Comparison of ENCODE assay signal across 8 cellular contexts in the genomic region with DNA sequence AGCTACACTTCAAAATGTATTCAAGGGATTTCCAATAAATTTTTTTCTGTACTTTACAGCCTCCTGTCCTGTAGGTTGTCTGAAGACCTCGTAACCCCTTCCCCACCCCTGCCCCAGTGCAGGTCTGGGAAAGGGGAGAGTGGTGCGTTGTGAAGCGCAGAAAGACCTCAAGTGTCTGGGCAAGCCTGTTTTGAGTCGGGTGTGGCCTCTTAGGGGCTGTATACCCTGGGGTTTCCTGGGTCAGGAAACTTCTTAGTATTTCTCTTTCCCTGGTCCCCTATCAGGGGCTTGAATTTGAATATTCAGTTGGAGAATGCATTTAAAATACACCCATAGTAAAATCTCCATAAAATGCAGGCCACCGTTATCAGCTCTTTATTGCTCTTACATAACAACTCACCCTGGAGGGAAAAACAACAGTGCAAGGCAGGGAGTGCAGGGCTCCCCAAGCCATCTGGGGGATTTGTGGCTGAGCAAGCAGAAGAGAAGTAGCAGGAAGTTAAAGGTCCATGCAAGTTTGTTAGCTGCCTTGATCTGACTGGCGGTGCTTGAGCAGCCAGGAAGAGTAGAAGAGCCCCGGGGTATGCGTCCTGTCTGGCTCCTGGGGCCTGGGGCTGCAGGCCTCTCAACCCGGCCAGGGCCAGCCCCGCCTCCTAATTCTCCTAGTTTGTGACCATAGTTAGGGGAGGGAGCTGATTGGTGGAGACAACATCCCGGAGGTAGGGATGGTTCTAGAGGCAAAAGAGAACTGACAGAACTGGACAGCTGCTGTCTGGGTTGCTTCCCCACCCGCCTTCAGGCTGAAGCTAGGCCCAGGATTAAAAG. TPM values are rescaled to one million over a fixed set of nuclear protein-coding genes. Genes with fewer than 3 reads are reported as not detected.
DNase-seq lines count a peak whose midpoint lies in the region; ATAC-seq lines count a peak whose summit lies in the region.

No MANE protein-coding gene starts in this region.

- H3K4me3 ChIP-seq in skeletal muscle satellite cell (ENCODE audit: low read length), result no peak overlapping the region

- H3K36me3 Mint-ChIP-seq in activated T-helper 1 cell treated with anti-CD3 and anti-CD28 coated beads, Interleukin-12 subunit alpha, Interleukin-12 subunit beta, Interleukin-2, Interleukin-4 antibody, amounts not matched to agents 30 ng/mL and 10 ng/mL and 1 ng/mL, durations not matched to agents 14 hours and 24 hours and 36 hours (ENCODE audit: low read depth), result peaks cover 41% of the 10 kb centered on the region

- no peaks in the 10 kb centered on the region for H3K27me3 ChIP-seq in skeletal muscle satellite cell (ENCODE audit: control insufficient read depth, insufficient read depth, low read length)

- H3K9me3 ChIP-seq in skeletal muscle satellite cell (replicated peaks; ENCODE audit: low read length), result no peaks in the 10 kb centered on the region

- peak; percentile 87 to 90 for DNase-seq in Kasumi-1 (lab: John Stamatoyannopoulos, UW)
- DNase-seq in activated T-helper 1 cell treated with anti-CD3 and anti-CD28 coated beads, Interleukin-12 subunit alpha, Interleukin-12 subunit beta, Interleukin-2, Interleukin-4 antibody, amounts not matched to agents 30 ng/mL and 10 ng/mL and 1 ng/mL, durations not matched to agents 14 hours and 24 hours and 36 hours (ENCODE audit: low spot score), result peak; percentile 10
- peak; percentile 68 for DNase-seq in left ventricle myocardium superior
- DNase-seq in effector CD8-positive, alpha-beta T cell (lab: John Stamatoyannopoulos, UW), result no peak
- DNase-seq in kidney tubule cell (ENCODE audit: low spot score), result no peak
- DNase-seq in GM19238 (ENCODE audit: insufficient read length, low spot score), result no peak

- no peaks in the 10 kb centered on the region for H3K27me3 Mint-ChIP-seq in activated T-helper 1 cell treated with anti-CD3 and anti-CD28 coated beads, Interleukin-12 subunit alpha, Interleukin-12 subunit beta, Interleukin-2, Interleukin-4 antibody, amounts not matched to agents 30 ng/mL and 10 ng/mL and 1 ng/mL, durations not matched to agents 14 hours and 24 hours and 36 hours (ENCODE audit: insufficient read depth)

- intact Hi-C loops in activated T-helper 1 cell treated with anti-CD3 and anti-CD28 coated beads, Interleukin-12 subunit alpha, Interleukin-12 subunit beta, Interleukin-2, Interleukin-4 antibody, amounts not matched to agents 30 ng/mL and 10 ng/mL and 1 ng/mL, durations not matched to agents 14 hours and 24 hours and 36 hours (cut with micrococcal nuclease), result no loop called here
- intact Hi-C loops in left ventricle myocardium superior (cut with micrococcal nuclease), result no loop called here

- H3K4me1 ChIP-seq in skeletal muscle satellite cell (ENCODE audit: control insufficient read depth, insufficient read depth, low read length), result peaks cover 55% of the 10 kb centered on the region

- no peaks in the 10 kb centered on the region for H3K9me3 Mint-ChIP-seq in activated T-helper 1 cell treated with anti-CD3 and anti-CD28 coated beads, Interleukin-12 subunit alpha, Interleukin-12 subunit beta, Interleukin-2, Interleukin-4 antibody, amounts not matched to agents 30 ng/mL and 10 ng/mL and 1 ng/mL, durations not matched to agents 14 hours and 24 hours and 36 hours

- peak overlapping the region; percentile 67 for H3K9ac ChIP-seq in skeletal muscle satellite cell (ENCODE audit: low read depth, low read length)

- H3K27ac Mint-ChIP-seq in activated T-helper 1 cell treated with anti-CD3 and anti-CD28 coated beads, Interleukin-12 subunit alpha, Interleukin-12 subunit beta, Interleukin-2, Interleukin-4 antibody, amounts not matched to agents 30 ng/mL and 10 ng/mL and 1 ng/mL, durations not matched to agents 14 hours and 24 hours and 36 hours, result peak overlapping the region; percentile 49

- H3K4me3 Mint-ChIP-seq in activated T-helper 1 cell treated with anti-CD3 and anti-CD28 coated beads, Interleukin-12 subunit alpha, Interleukin-12 subunit beta, Interleukin-2, Interleukin-4 antibody, amounts not matched to agents 30 ng/mL and 10 ng/mL and 1 ng/mL, durations not matched to agents 14 hours and 24 hours and 36 hours, result no peak overlapping the region

- H3K4me2 ChIP-seq in skeletal muscle satellite cell (ENCODE audit: low read length), result peak overlapping the region; percentile 48

- H3K4me1 Mint-ChIP-seq in activated T-helper 1 cell treated with anti-CD3 and anti-CD28 coated beads, Interleukin-12 subunit alpha, Interleukin-12 subunit beta, Interleukin-2, Interleukin-4 antibody, amounts not matched to agents 30 ng/mL and 10 ng/mL and 1 ng/mL, durations not matched to agents 14 hours and 24 hours and 36 hours (ENCODE audit: low read depth), result peaks cover 52% of the 10 kb centered on the region

- ATAC-seq in left ventricle myocardium superior (peak; percentile 52), GM19455 (IDR thresholded peaks at IDR 0.05; ENCODE audit: unreplicated experiment) (no peak)

- peaks cover 60% of the 10 kb centered on the region for H3K36me3 ChIP-seq in skeletal muscle satellite cell (ENCODE audit: insufficient read depth, low read length)

RNA-seq across cellular contexts. Expression of gene ARHGAP1, which starts 25.7 kb away (rescaled TPM):
- total RNA-seq in activated T-helper 1 cell treated with anti-CD3 and anti-CD28 coated beads, Interleukin-12 subunit alpha, Interleukin-12 subunit beta, Interleukin-2, Interleukin-4 antibody, amounts not matched to agents 30 ng/mL and 10 ng/mL and 1 ng/mL, durations not matched to agents 14 hours and 24 hours and 36 hours, result 69.8 and 71.7 TPM in 2 replicates
- total RNA-seq in left ventricle myocardium superior, result 65.2 TPM
- 36.8 and 39.5 TPM in 2 replicates for total RNA-seq in skeletal muscle satellite cell (2012; rRNA removed)

RNA-seq across cellular contexts. Expression of gene ZNF408, which starts 26.2 kb away (rescaled TPM):
- 12.9 and 13.9 TPM in 2 replicates for total RNA-seq in activated T-helper 1 cell treated with anti-CD3 and anti-CD28 coated beads, Interleukin-12 subunit alpha, Interleukin-12 subunit beta, Interleukin-2, Interleukin-4 antibody, amounts not matched to agents 30 ng/mL and 10 ng/mL and 1 ng/mL, durations not matched to agents 14 hours and 24 hours and 36 hours
- total RNA-seq in left ventricle myocardium superior, result 7.1 TPM
- total RNA-seq in skeletal muscle satellite cell (2012; rRNA removed), result 11.2 and 12.7 TPM in 2 replicates

RNA-seq across cellular contexts. Expression of gene F2, which starts 44.3 kb away (rescaled TPM):
- not detected in 2 replicates for total RNA-seq in activated T-helper 1 cell treated with anti-CD3 and anti-CD28 coated beads, Interleukin-12 subunit alpha, Interleukin-12 subunit beta, Interleukin-2, Interleukin-4 antibody, amounts not matched to agents 30 ng/mL and 10 ng/mL and 1 ng/mL, durations not matched to agents 14 hours and 24 hours and 36 hours
- not detected for total RNA-seq in left ventricle myocardium superior
- under 0.01 TPM in 1 of 2 replicates, not detected in the other for total RNA-seq in skeletal muscle satellite cell (2012; rRNA removed)

RNA-seq across cellular contexts. Expression of gene ATG13, which starts 57.3 kb away (rescaled TPM):
- total RNA-seq in activated T-helper 1 cell treated with anti-CD3 and anti-CD28 coated beads, Interleukin-12 subunit alpha, Interleukin-12 subunit beta, Interleukin-2, Interleukin-4 antibody, amounts not matched to agents 30 ng/mL and 10 ng/mL and 1 ng/mL, durations not matched to agents 14 hours and 24 hours and 36 hours, result 66.4 and 73.8 TPM in 2 replicates
- 34.4 TPM for total RNA-seq in left ventricle myocardium superior
- total RNA-seq in skeletal muscle satellite cell (2012; rRNA removed), result 33.0 and 46.1 TPM in 2 replicates

RNA-seq across cellular contexts. Expression of gene HARBI1, which starts 57.6 kb away (rescaled TPM):
- total RNA-seq in activated T-helper 1 cell treated with anti-CD3 and anti-CD28 coated beads, Interleukin-12 subunit alpha, Interleukin-12 subunit beta, Interleukin-2, Interleukin-4 antibody, amounts not matched to agents 30 ng/mL and 10 ng/mL and 1 ng/mL, durations not matched to agents 14 hours and 24 hours and 36 hours, result 4.5 and 5.3 TPM in 2 replicates
- 3.1 TPM for total RNA-seq in left ventricle myocardium superior
- total RNA-seq in skeletal muscle satellite cell (2012; rRNA removed), result 2.3 and 5.7 TPM in 2 replicates

Comparison
In these comparisons a context has a peak if more than half of its experiments do, and no peak if none do; other contexts are left out.
1. DNase-seq: peak in Kasumi-1 (2 of 2), activated T-helper 1 cell treated with anti-CD3 and anti-CD28 coated beads, Interleukin-12 subunit alpha, Interleukin-12 subunit beta, Interleukin-2, Interleukin-4 antibody, amounts not matched to agents 30 ng/mL and 10 ng/mL and 1 ng/mL, durations not matched to agents 14 hours and 24 hours and 36 hours (single experiment) and left ventricle myocardium superior (single experiment); none in effector CD8-positive, alpha-beta T cell (single experiment), kidney tubule cell (single experiment) and GM19238 (single experiment).